ENCODE assay signal across 7 cellular contexts in the genomic region with DNA sequence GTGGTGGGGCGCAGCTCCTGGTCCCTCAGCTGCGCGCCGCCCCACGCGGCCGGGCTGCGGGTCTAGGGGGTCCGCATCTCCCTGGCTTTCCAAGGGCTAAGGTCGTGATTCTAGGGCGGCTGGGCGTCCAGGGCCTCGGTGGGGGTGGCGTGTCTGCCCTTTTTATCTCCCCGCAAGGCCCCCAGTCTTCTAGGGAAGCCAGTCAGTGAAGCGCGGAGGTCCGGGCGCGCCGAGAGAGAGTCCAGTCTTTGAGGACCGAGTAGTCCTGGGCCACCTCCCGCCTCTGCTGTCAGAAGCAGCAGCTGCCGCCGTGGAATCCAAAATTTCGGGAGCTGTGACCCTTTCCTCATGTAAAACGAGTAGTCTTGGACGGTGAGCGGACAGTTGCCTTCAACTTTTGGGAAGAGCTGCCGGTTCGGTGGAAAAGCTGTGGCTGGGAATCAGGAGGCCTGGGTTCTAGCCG. TPM values are rescaled to one million over a fixed set of nuclear protein-coding genes. Genes with fewer than 3 reads are reported as not detected.
DNase-seq lines count a peak whose midpoint lies in the region; ATAC-seq, FAIRE-seq and TF ChIP-seq lines count a peak whose summit lies in the region.
"Not testable (repeated sequence)": the region's sequence is repeated elsewhere in the genome, so short reads cannot be mapped to it uniquely, and the experiment has no call there.

No MANE protein-coding gene starts in this region.

- H2AK5ac ChIP-seq in trophoblast cell (ENCODE audit: low read length) = not testable (repeated sequence)

- CTCF ChIA-PET in activated CD8-positive, alpha-beta memory T cell treated with anti-CD3 and anti-CD28 coated beads, Interleukin-2, amount 10 ng/mL, durations not matched to agents 7 days and 5 days (lab: Charles Lee) = interaction anchor here (0.9 to 2.0 kb wide), 2 partner anchors 10 to 40 kb away, joined by 3 to 9 read pairs; partner anchors contain the start of gene ZCCHC7

- peak; percentile 27 for ATAC-seq in GM18867 (IDR thresholded peaks at IDR 0.05; ENCODE audit: unreplicated experiment)
- peak; percentile 21 for ATAC-seq in HG02852 (IDR thresholded peaks at IDR 0.05; ENCODE audit: unreplicated experiment)
- ATAC-seq in activated CD8-positive, alpha-beta memory T cell treated with anti-CD3 and anti-CD28 coated beads, Interleukin-2, amount 10 ng/mL, durations not matched to agents 7 days and 5 days = peak; percentile 16

- not testable (repeated sequence) for DNase-seq in NB4 (ENCODE audit: low read depth); activated CD8-positive, alpha-beta memory T cell treated with anti-CD3 and anti-CD28 coated beads, Interleukin-2, amount 10 ng/mL, durations not matched to agents 7 days and 5 days; effector memory CD4-positive, alpha-beta T cell; keratinocyte (ENCODE audit: low read depth, low spot score)
- DNase-seq in trophoblast cell = peak; percentile 12 to 38

- not testable (repeated sequence) for H3K36me3 ChIP-seq in effector memory CD4-positive, alpha-beta T cell (ENCODE audit: control insufficient read depth, insufficient read depth, low read length); keratinocyte (ENCODE audit: control insufficient read depth in 2 of 2, extremely low read depth in 1 of 2, insufficient read depth in 2 of 2, low read length in 2 of 2); trophoblast cell (ENCODE audit: control insufficient read depth in 1 of 2, insufficient read depth in 2 of 2, low read length in 2 of 2)

- not testable (repeated sequence) for H3K23ac ChIP-seq in trophoblast cell (ENCODE audit: low read length)

- peak overlapping the region; percentile 92 for H3K4me3 Mint-ChIP-seq in activated CD8-positive, alpha-beta memory T cell treated with anti-CD3 and anti-CD28 coated beads, Interleukin-2, amount 10 ng/mL, durations not matched to agents 7 days and 5 days

- dilution Hi-C loops in keratinocyte (cut with MboI; ENCODE audit: extremely low pct_ligation_motif_present, low sequenced_read_pairs) = not testable (repeated sequence)

- peak overlapping the region; percentile 38 for H3K4ac ChIP-seq in trophoblast cell (ENCODE audit: low read depth, low read length)

- peak overlapping the region; percentile 94 for H3K14ac ChIP-seq in trophoblast cell (ENCODE audit: low read length)

- peaks cover 19% of the 10 kb centered on the region for H3K79me2 ChIP-seq in keratinocyte (ENCODE audit: control insufficient read depth, insufficient read depth, low read length)
- not testable (repeated sequence) for H3K79me2 ChIP-seq in trophoblast cell (ENCODE audit: control insufficient read depth, insufficient read depth, low read length, poor library complexity)

- not testable (repeated sequence) for H2BK12ac ChIP-seq in trophoblast cell (ENCODE audit: low read length)

- H3K27me3 ChIP-seq in effector memory CD4-positive, alpha-beta T cell (replicated peaks; ENCODE audit: control insufficient read depth, insufficient read depth, low read length, poor library complexity, severe bottlenecking); keratinocyte (ENCODE audit: control insufficient read depth, extremely low read depth, insufficient read depth, low read length); trophoblast cell (ENCODE audit: insufficient read depth, low read length): not testable (repeated sequence)

- H2AFZ ChIP-seq in keratinocyte (ENCODE audit: control insufficient read depth, low read length) (peak overlapping the region; percentile 97), trophoblast cell (ENCODE audit: insufficient read depth, low read length, poor library complexity) (peak overlapping the region; percentile 80)

- peak overlapping the region; percentile 92 for H4K91ac ChIP-seq in trophoblast cell (ENCODE audit: low read depth, low read length)

- H3K4me1 Mint-ChIP-seq in activated CD8-positive, alpha-beta memory T cell treated with anti-CD3 and anti-CD28 coated beads, Interleukin-2, amount 10 ng/mL, durations not matched to agents 7 days and 5 days = peaks cover 36% of the 10 kb centered on the region

- H3K4me3 ChIP-seq in NB4 (ENCODE audit: low read depth, low read length) (peak overlapping the region; percentile 76), keratinocyte (ENCODE audit: control insufficient read depth in 2 of 3, extremely low read depth in 1 of 3, insufficient read depth in 2 of 3, low read depth in 1 of 3, low read length in 3 of 3) (peak overlapping the region; percentile 85 to 99 (median 86)), trophoblast cell (ENCODE audit: low read depth, low read length) (peak overlapping the region; percentile 99)
- peak overlapping the region; percentile 98 for H3K4me3 ChIP-seq in effector memory CD4-positive, alpha-beta T cell (ENCODE audit: insufficient read depth, low read depth, low read length, poor library complexity, severe bottlenecking)

- H3K18ac ChIP-seq in trophoblast cell (ENCODE audit: low read length) = peak overlapping the region; percentile 78

- no CpG with 5 or more reads among the region's 32 CpGs for WGBS in trophoblast cell (ENCODE audit: extremely low coverage, insufficient coverage, insufficient read length)

- not testable (repeated sequence) for FAIRE-seq in keratinocyte (lab: Jason Lieb, UNC)

- peak overlapping the region; percentile 92 for H3K27ac ChIP-seq in effector memory CD4-positive, alpha-beta T cell (ENCODE audit: insufficient read depth, low read length, poor library complexity, severe bottlenecking)
- H3K27ac ChIP-seq in keratinocyte (ENCODE audit: control insufficient read depth, insufficient read depth, low read length) (peak overlapping the region; percentile 80), trophoblast cell (ENCODE audit: low read depth, low read length) (peak overlapping the region; percentile 4)

- not testable (repeated sequence) for TF ChIP-seq CTCF in NB4 (IDR thresholded peaks at IDR 0.05; ENCODE audit: low read depth, low read length); keratinocyte (optimal IDR thresholded peaks at IDR 0.05 in 1 of 3, IDR thresholded peaks at IDR 0.05 in 1 of 3, conservative IDR thresholded peaks at IDR 0.05 in 1 of 3; ENCODE audit: extremely low read depth in 1 of 3, insufficient read depth in 2 of 3, low read length in 3 of 3)

- H2BK120ac ChIP-seq in trophoblast cell (ENCODE audit: insufficient read depth, low read length, poor library complexity) = peak overlapping the region; percentile 79

- H3K79me1 ChIP-seq in trophoblast cell (ENCODE audit: low read length) = not testable (repeated sequence)

- not testable (repeated sequence) for TF ChIP-seq POLR2A in NB4 (IDR thresholded peaks at IDR 0.05; ENCODE audit: extremely low read depth, insufficient read length)

- not testable (repeated sequence) for H3K4me1 ChIP-seq in effector memory CD4-positive, alpha-beta T cell (ENCODE audit: control insufficient read depth, insufficient read depth, low read length, poor library complexity, severe bottlenecking); trophoblast cell (ENCODE audit: control insufficient read depth in 1 of 2, insufficient read depth in 2 of 2, low read length in 2 of 2)
- H3K4me1 ChIP-seq in keratinocyte (ENCODE audit: control insufficient read depth, extremely low read depth, insufficient read depth, low read length) = peaks cover 12% of the 10 kb centered on the region

- peak overlapping the region; percentile 79 for H4K12ac ChIP-seq in trophoblast cell (ENCODE audit: low read depth, low read length)

- peak overlapping the region; percentile 93 for H4K8ac ChIP-seq in trophoblast cell (ENCODE audit: low read depth, low read length)

- peak overlapping the region; percentile 91 for H3K27ac Mint-ChIP-seq in activated CD8-positive, alpha-beta memory T cell treated with anti-CD3 and anti-CD28 coated beads, Interleukin-2, amount 10 ng/mL, durations not matched to agents 7 days and 5 days

- H2BK5ac ChIP-seq in trophoblast cell (ENCODE audit: low read depth, low read length, poor library complexity) = not testable (repeated sequence)

- H3K4me2 ChIP-seq in keratinocyte (ENCODE audit: control insufficient read depth, extremely low read depth, insufficient read depth, low read depth, low read length) = peak overlapping the region; percentile 79
- H3K4me2 ChIP-seq in trophoblast cell (ENCODE audit: low read length) = peak overlapping the region; percentile 96

- not testable (repeated sequence) for H3K9me1 ChIP-seq in keratinocyte (ENCODE audit: control insufficient read depth, extremely low read depth, insufficient read depth, low read length)

- not testable (repeated sequence) for H3K36me3 Mint-ChIP-seq in activated CD8-positive, alpha-beta memory T cell treated with anti-CD3 and anti-CD28 coated beads, Interleukin-2, amount 10 ng/mL, durations not matched to agents 7 days and 5 days

- H3K9me3 ChIP-seq in effector memory CD4-positive, alpha-beta T cell (ENCODE audit: control insufficient read depth, low read length); keratinocyte (ENCODE audit: control insufficient read depth, low read depth, low read length); trophoblast cell (ENCODE audit: insufficient read depth, low read depth, low read length): not testable (repeated sequence)

- not testable (repeated sequence) for H4K20me1 ChIP-seq in keratinocyte (ENCODE audit: control insufficient read depth, extremely low read depth, insufficient read depth, low read length)

- not testable (repeated sequence) for H3K27me3 Mint-ChIP-seq in activated CD8-positive, alpha-beta memory T cell treated with anti-CD3 and anti-CD28 coated beads, Interleukin-2, amount 10 ng/mL, durations not matched to agents 7 days and 5 days

- H3K9me3 Mint-ChIP-seq in activated CD8-positive, alpha-beta memory T cell treated with anti-CD3 and anti-CD28 coated beads, Interleukin-2, amount 10 ng/mL, durations not matched to agents 7 days and 5 days (ENCODE audit: low read depth) = not testable (repeated sequence)

- peak overlapping the region; percentile 93 for H3K9ac ChIP-seq in keratinocyte (ENCODE audit: control insufficient read depth, extremely low read depth, insufficient read depth, low read length)
- H3K9ac ChIP-seq in trophoblast cell (ENCODE audit: low read length) = peak overlapping the region; percentile 86

RNA-seq across cellular contexts. Expression of gene ZCCHC7, which starts 40.2 kb away (rescaled TPM):
- total RNA-seq in activated CD8-positive, alpha-beta memory T cell treated with anti-CD3 and anti-CD28 coated beads, Interleukin-2, amount 10 ng/mL, durations not matched to agents 7 days and 5 days = 10 to 100 TPM; 20.1 to 20.6 TPM
- polyA plus RNA-seq in keratinocyte = 11.9 to 17.1 TPM (median 16.5 TPM) in 3 replicates
- 25.4 TPM for polyA plus RNA-seq in keratinocyte (2011; ENCODE audit: low read depth)
- 11.5 and 17.9 TPM in 2 replicates for polyA plus RNA-seq in keratinocyte (2011; cell fraction: cytosol; rRNA removed)
- 18.5 and 22.0 TPM in 2 replicates for polyA plus RNA-seq in keratinocyte (2011; cell fraction: nucleus; rRNA removed)
- polyA plus RNA-seq in keratinocyte (2012; ENCODE audit: low replicate concordance) = 9.0 and 14.8 TPM in 2 replicates
- 13.2 to 27.6 TPM (median 19.9 TPM) in 3 replicates for polyA minus RNA-seq in keratinocyte
- 17.8 TPM for polyA minus RNA-seq in keratinocyte (2011; cell fraction: cytosol; rRNA and poly(A)+ RNA removed)
- 10.0 and 21.3 TPM in 2 replicates for polyA minus RNA-seq in keratinocyte (2011; cell fraction: nucleus; rRNA and poly(A)+ RNA removed)
- polyA plus RNA-seq in trophoblast cell (2013) = 28.9 and 29.2 TPM in 2 replicates

RNA-seq across cellular contexts. Expression of gene PAX5, which starts 46.1 kb away (rescaled TPM):
- total RNA-seq in activated CD8-positive, alpha-beta memory T cell treated with anti-CD3 and anti-CD28 coated beads, Interleukin-2, amount 10 ng/mL, durations not matched to agents 7 days and 5 days = under 1 TPM; 0.14 to 0.20 TPM
- polyA plus RNA-seq in keratinocyte = not detected in 3 replicates
- polyA plus RNA-seq in keratinocyte (2011; ENCODE audit: low read depth) = not detected
- polyA plus RNA-seq in keratinocyte (2011; cell fraction: cytosol; rRNA removed) = not detected in 2 replicates
- not detected in 2 replicates for polyA plus RNA-seq in keratinocyte (2011; cell fraction: nucleus; rRNA removed)
- not detected in 2 replicates for polyA plus RNA-seq in keratinocyte (2012; ENCODE audit: low replicate concordance)
- not detected in 3 replicates for polyA minus RNA-seq in keratinocyte
- not detected for polyA minus RNA-seq in keratinocyte (2011; cell fraction: cytosol; rRNA and poly(A)+ RNA removed)
- polyA minus RNA-seq in keratinocyte (2011; cell fraction: nucleus; rRNA and poly(A)+ RNA removed) = not detected in 2 replicates
- 0.01 TPM in 1 of 2 replicates, not detected in the other for polyA plus RNA-seq in trophoblast cell (2013)

Comparison
In these comparisons a context has a peak if more than half of its experiments do, and no peak if none do; other contexts are left out.
1. H3K27ac ChIP-seq: peak in every context shown above with its lines; median percentile 92 in effector memory CD4-positive, alpha-beta T cell; 80 in keratinocyte; 4 in trophoblast cell.